ENCODE assay signal across 17 cellular contexts in genomic region chr10:52599586-52600200, GRCh38.
"Had no signal": no experiment of that assay in that cellular context is flagged by ENCODE, and none has a peak within 500 bp of the region (broad histone marks: within the 10 kb centered on the region; RNA-seq: fewer than 3 reads in every experiment).

No MANE protein-coding gene starts in this region.

- DNase-seq: activated CD4-positive, alpha-beta T cell treated with anti-CD3 and anti-CD28 coated beads, Interleukin-2, amount 10 ng/mL, durations not matched to agents 7 days and 5 days; activated CD8-positive, alpha-beta memory T cell treated with anti-CD3 and anti-CD28 coated beads for 24 hours; activated naive CD8-positive, alpha-beta T cell treated with anti-CD3 and anti-CD28 coated beads for 36 hours; amygdala; body of pancreas; central memory CD4-positive, alpha-beta T cell; foreskin melanocyte; head of caudate nucleus; immature natural killer cell; pancreas; stimulated activated CD4-positive, alpha-beta T cell treated with anti-CD3 and anti-CD28 coated beads, Interleukin-12 subunit alpha, Interleukin-12 subunit beta, amount 100 ng/mL, for 4 hours; stimulated activated CD4-positive, alpha-beta T cell treated with anti-CD3 and anti-CD28 coated beads, Interleukin-2, amount 100 ng/mL, for 24 hours; T-helper 17 cell; thyroid gland had no signal

- H3K9me3 ChIP-seq: body of pancreas, pancreas, thyroid gland had no signal

- H3K36me3 ChIP-seq: pancreas, thyroid gland had no signal

- H3K27ac ChIP-seq: body of pancreas, coronary artery, pancreas, thyroid gland had no signal

- H3K4me1 ChIP-seq: body of pancreas, pancreas, thyroid gland had no signal

- ATAC-seq: body of pancreas; pancreas; stimulated activated memory B cell treated with anti-CD40 and anti-IgM and Interleukin-4, amounts not matched to agents 10 μg/mL and 1 μg/mL and 100 μg/mL, for 72 hours; T-helper 17 cell had no signal

- H3K4me3 ChIP-seq: body of pancreas, coronary artery, lung, pancreas, thyroid gland had no signal

- H3K27me3 ChIP-seq: body of pancreas, pancreas, thyroid gland had no signal
